In the genomic region with DNA sequence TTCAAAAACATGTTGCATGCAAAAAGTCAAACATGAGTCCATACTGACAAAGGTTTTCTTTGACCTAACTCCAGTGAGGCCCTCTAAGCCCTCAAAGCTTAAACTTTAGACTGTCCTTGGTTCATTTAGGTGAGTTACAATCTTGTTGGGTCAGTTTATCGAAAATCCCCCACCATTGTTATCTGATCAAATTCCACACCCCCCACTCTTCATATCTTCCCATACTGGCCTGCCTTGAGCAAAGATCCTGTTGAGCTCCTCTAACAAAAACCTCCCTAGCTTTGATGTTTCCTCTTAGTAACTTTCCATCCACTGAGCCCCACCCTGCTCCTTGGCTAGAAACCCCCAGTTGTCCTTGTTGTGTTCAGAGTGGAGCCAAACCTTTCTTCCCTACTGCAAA, we compare ENCODE assay signal across 7 cellular contexts.
"Had no signal": no experiment of that assay in that cellular context is flagged by ENCODE, and none has a peak within 500 bp of the region (broad histone marks: within the 10 kb centered on the region; RNA-seq: fewer than 3 reads in every experiment).

No MANE protein-coding gene starts in this region.

- H3K4me3 Mint-ChIP-seq: GM23338, H9 had no signal

- H3K27ac Mint-ChIP-seq: GM23338, H9 had no signal

- H3K4me2 ChIP-seq: GM23338 had no signal

- DNase-seq: H9, HCEC 1CT, IMR-90, KG1 had no signal

- ATAC-seq: GM23338, K562 had no signal

- H3K4me3 ChIP-seq: GM23338, K562 had no signal

- H2AFZ ChIP-seq: GM23338 had no signal

- H3K4me1 Mint-ChIP-seq: GM23338 had no signal

- H3K9me3 Mint-ChIP-seq: GM23338, H9 had no signal

- H3K27ac ChIP-seq: HL-60 had no signal
